Comparison of ENCODE assay signal across 40 cellular contexts in the genomic region with DNA sequence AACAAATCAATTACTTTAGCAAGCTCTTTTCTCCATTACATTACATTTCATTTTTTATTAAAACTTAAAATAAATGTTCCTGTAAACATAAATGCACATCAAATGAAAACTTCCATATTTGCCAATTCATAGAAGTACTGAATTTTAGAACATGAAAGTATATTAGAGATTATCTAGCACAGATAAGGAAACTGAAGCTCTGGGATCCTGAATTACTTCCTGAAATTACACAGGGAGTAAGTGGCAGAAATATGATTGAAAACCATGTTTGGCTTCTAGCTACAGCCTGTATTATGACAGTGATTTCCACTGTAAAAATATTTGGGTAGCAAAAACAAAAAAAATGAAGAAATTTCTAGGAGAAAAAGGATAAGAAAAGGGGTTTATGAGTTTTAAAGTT.
"Had no signal": no experiment of that assay in that cellular context is flagged by ENCODE, and none has a peak within 500 bp of the region (broad histone marks: within the 10 kb centered on the region; RNA-seq: fewer than 3 reads in every experiment).

No MANE protein-coding gene starts in this region.

- H3K4me1 Mint-ChIP-seq: activated naive CD4-positive, alpha-beta T cell treated with anti-CD3 and anti-CD28 coated beads, Interleukin-2, amount 10 ng/mL, durations not matched to agents 7 days and 5 days; activated naive CD4-positive, alpha-beta T cell treated with anti-CD3 and anti-CD28 coated beads, Interleukin-2, amount 50 U/mL, for 24 hours; activated naive CD8-positive, alpha-beta T cell treated with anti-CD3 and anti-CD28 coated beads for 36 hours; activated naive CD8-positive, alpha-beta T cell treated with anti-CD3 and anti-CD28 coated beads, Interleukin-2, amount 10 ng/mL, durations not matched to agents 7 days and 5 days; activated naive CD8-positive, alpha-beta T cell treated with anti-CD3 and anti-CD28 coated beads, Interleukin-2, amount 50 U/mL, for 24 hours; activated T-helper 17 cell treated with anti-CD3 and anti-CD28 coated beads, Interleukin-2, amount 50 U/mL, for 72 hours; brain; central memory CD8-positive, alpha-beta T cell had no signal

- FAIRE-seq: astrocyte, bronchial epithelial cell had no signal

- H3K4me3 ChIP-seq: adrenal gland, ascending aorta, body of pancreas, breast epithelium, cardiac muscle cell had no signal

- H3K4me3 Mint-ChIP-seq: activated naive CD4-positive, alpha-beta T cell treated with anti-CD3 and anti-CD28 coated beads for 36 hours; activated naive CD4-positive, alpha-beta T cell treated with anti-CD3 and anti-CD28 coated beads, Interleukin-2, amount 10 ng/mL, durations not matched to agents 7 days and 5 days; activated naive CD4-positive, alpha-beta T cell treated with anti-CD3 and anti-CD28 coated beads, Interleukin-2, amount 50 U/mL, for 24 hours; activated naive CD8-positive, alpha-beta T cell; activated naive CD8-positive, alpha-beta T cell treated with anti-CD3 and anti-CD28 coated beads for 36 hours; activated naive CD8-positive, alpha-beta T cell treated with anti-CD3 and anti-CD28 coated beads, Interleukin-2, amount 10 ng/mL, durations not matched to agents 7 days and 5 days; activated naive CD8-positive, alpha-beta T cell treated with anti-CD3 and anti-CD28 coated beads, Interleukin-2, amount 50 U/mL, for 24 hours; activated T-cell treated with anti-CD3 and anti-CD28 coated beads, Interleukin-2, amount 50 U/mL, for 24 hours; activated T-cell treated with anti-CD3 and anti-CD28 coated beads, Interleukin-2, amount 50 U/mL, for 4 hours; activated T-cell treated with anti-CD3 and anti-CD28 coated beads, Interleukin-2, amount 50 U/mL, for 72 hours; activated T-helper 1 cell treated with anti-CD3 and anti-CD28 coated beads, Interleukin-12 subunit alpha, Interleukin-12 subunit beta, Interleukin-2, Interleukin-4 antibody, amounts not matched to agents 30 ng/mL and 10 ng/mL and 1 ng/mL, durations not matched to agents 14 hours and 24 hours and 36 hours; activated T-helper 17 cell treated with anti-CD3 and anti-CD28 coated beads, Interleukin-2, amount 50 U/mL, for 72 hours; brain; central memory CD8-positive, alpha-beta T cell had no signal

- H3K36me3 ChIP-seq: adrenal gland, ascending aorta, brain microvascular endothelial cell, breast epithelium, cardiac muscle cell had no signal

- H3K27me3 Mint-ChIP-seq: activated naive CD4-positive, alpha-beta T cell treated with anti-CD3 and anti-CD28 coated beads, Interleukin-2, amount 10 ng/mL, durations not matched to agents 7 days and 5 days; activated naive CD4-positive, alpha-beta T cell treated with anti-CD3 and anti-CD28 coated beads, Interleukin-2, amount 50 U/mL, for 24 hours; activated naive CD8-positive, alpha-beta T cell; activated naive CD8-positive, alpha-beta T cell treated with anti-CD3 and anti-CD28 coated beads for 36 hours; activated naive CD8-positive, alpha-beta T cell treated with anti-CD3 and anti-CD28 coated beads, Interleukin-2, amount 10 ng/mL, durations not matched to agents 7 days and 5 days; activated naive CD8-positive, alpha-beta T cell treated with anti-CD3 and anti-CD28 coated beads, Interleukin-2, amount 50 U/mL, for 24 hours; activated T-cell treated with anti-CD3 and anti-CD28 coated beads, Interleukin-2, amount 50 U/mL, for 24 hours; activated T-helper 17 cell treated with anti-CD3 and anti-CD28 coated beads, Interleukin-2, amount 50 U/mL, for 72 hours; brain; central memory CD8-positive, alpha-beta T cell had no signal

- H3K36me3 Mint-ChIP-seq: activated naive CD4-positive, alpha-beta T cell treated with anti-CD3 and anti-CD28 coated beads, Interleukin-2, amount 10 ng/mL, durations not matched to agents 7 days and 5 days; activated naive CD4-positive, alpha-beta T cell treated with anti-CD3 and anti-CD28 coated beads, Interleukin-2, amount 50 U/mL, for 24 hours; activated naive CD4-positive, alpha-beta T cell treated with anti-CD3 and anti-CD28 coated beads, Interleukin-2, amount 50 U/mL, for 72 hours; activated naive CD8-positive, alpha-beta T cell; activated naive CD8-positive, alpha-beta T cell treated with anti-CD3 and anti-CD28 coated beads for 36 hours; activated naive CD8-positive, alpha-beta T cell treated with anti-CD3 and anti-CD28 coated beads, Interleukin-2, amount 10 ng/mL, durations not matched to agents 7 days and 5 days; brain had no signal

- H3K27me3 ChIP-seq: adrenal gland, ascending aorta, body of pancreas, brain microvascular endothelial cell, breast epithelium, cardiac muscle cell had no signal

- ATAC-seq: activated naive CD4-positive, alpha-beta T cell treated with anti-CD3 and anti-CD28 coated beads, Interleukin-2, amount 50 U/mL, for 72 hours; activated naive CD8-positive, alpha-beta T cell treated with anti-CD3 and anti-CD28 coated beads, Interleukin-2, amount 50 U/mL, for 24 hours; activated T-cell treated with anti-CD3 and anti-CD28 coated beads, Interleukin-2, amount 50 U/mL, for 4 hours; activated T-cell treated with anti-CD3 and anti-CD28 coated beads, Interleukin-2, amount 50 U/mL, for 72 hours; activated T-helper 17 cell treated with anti-CD3 and anti-CD28 coated beads, Interleukin-2, amount 50 U/mL, for 72 hours; body of pancreas had no signal

- H3K27ac Mint-ChIP-seq: activated naive CD4-positive, alpha-beta T cell treated with anti-CD3 and anti-CD28 coated beads for 36 hours; activated naive CD4-positive, alpha-beta T cell treated with anti-CD3 and anti-CD28 coated beads, Interleukin-2, amount 10 ng/mL, durations not matched to agents 7 days and 5 days; activated naive CD4-positive, alpha-beta T cell treated with anti-CD3 and anti-CD28 coated beads, Interleukin-2, amount 50 U/mL, for 24 hours; activated naive CD4-positive, alpha-beta T cell treated with anti-CD3 and anti-CD28 coated beads, Interleukin-2, amount 50 U/mL, for 72 hours; activated naive CD8-positive, alpha-beta T cell; activated naive CD8-positive, alpha-beta T cell treated with anti-CD3 and anti-CD28 coated beads for 36 hours; activated naive CD8-positive, alpha-beta T cell treated with anti-CD3 and anti-CD28 coated beads, Interleukin-2, amount 10 ng/mL, durations not matched to agents 7 days and 5 days; activated naive CD8-positive, alpha-beta T cell treated with anti-CD3 and anti-CD28 coated beads, Interleukin-2, amount 50 U/mL, for 24 hours; activated T-cell treated with anti-CD3 and anti-CD28 coated beads, Interleukin-2, amount 50 U/mL, for 24 hours; activated T-cell treated with anti-CD3 and anti-CD28 coated beads, Interleukin-2, amount 50 U/mL, for 72 hours; activated T-helper 1 cell treated with anti-CD3 and anti-CD28 coated beads, Interleukin-12 subunit alpha, Interleukin-12 subunit beta, Interleukin-2, Interleukin-4 antibody, amounts not matched to agents 30 ng/mL and 10 ng/mL and 1 ng/mL, durations not matched to agents 14 hours and 24 hours and 36 hours; activated T-helper 17 cell treated with anti-CD3 and anti-CD28 coated beads, Interleukin-2, amount 50 U/mL, for 72 hours; activated T-helper 2 cell treated with anti-CD3 and anti-CD28 coated beads, Interferon-gamma antibody, Interleukin-2, Interleukin-4, amounts not matched to agents 10 μg/mL and 5 μg/mL and 100 μg/mL, durations not matched to agents 14 hours and 24 hours and 36 hours; brain had no signal

- H3K9me3 Mint-ChIP-seq: activated naive CD4-positive, alpha-beta T cell treated with anti-CD3 and anti-CD28 coated beads, Interleukin-2, amount 50 U/mL, for 24 hours; brain had no signal

- H3K9me3 ChIP-seq: adrenal gland, ascending aorta, body of pancreas, breast epithelium had no signal

- H3K4me1 ChIP-seq: adrenal gland, ascending aorta, body of pancreas, breast epithelium had no signal

- H3K27ac ChIP-seq: adrenal gland, ascending aorta, body of pancreas, brain microvascular endothelial cell, breast epithelium, cardiac muscle cell had no signal

- DNase-seq: activated effector memory CD4-positive, alpha-beta T cell treated with anti-CD3 and anti-CD28 coated beads, Interleukin-2, amount 50 U/mL, for 16 hours; activated effector memory CD4-positive, alpha-beta T cell treated with Interleukin-2 at 50 U/mL for 16 hours; activated gamma-delta T cell; activated gamma-delta T cell treated with Interleukin-2 at 50 U/mL for 16 hours; activated naive CD4-positive, alpha-beta T cell; activated naive CD4-positive, alpha-beta T cell treated with anti-CD3 and anti-CD28 coated beads for 36 hours; activated naive CD4-positive, alpha-beta T cell treated with anti-CD3 and anti-CD28 coated beads, Interleukin-2, amount 10 ng/mL, durations not matched to agents 7 days and 5 days; activated naive CD4-positive, alpha-beta T cell treated with anti-CD3 and anti-CD28 coated beads, Interleukin-2, amount 50 U/mL, for 16 hours; activated naive CD4-positive, alpha-beta T cell treated with Interleukin-2 at 50 U/mL for 16 hours; activated naive CD8-positive, alpha-beta T cell treated with anti-CD3 and anti-CD28 coated beads for 36 hours; activated naive CD8-positive, alpha-beta T cell treated with anti-CD3 and anti-CD28 coated beads, Interleukin-2, amount 10 ng/mL, durations not matched to agents 7 days and 5 days; activated naive CD8-positive, alpha-beta T cell treated with anti-CD3 and anti-CD28 coated beads, Interleukin-2, amount 50 U/mL, for 24 hours; activated T-cell treated with anti-CD3 and anti-CD28 coated beads, Interleukin-2, amount 50 U/mL, for 1 hour; activated T-cell treated with anti-CD3 and anti-CD28 coated beads, Interleukin-2, amount 50 U/mL, for 24 hours; activated T-cell treated with anti-CD3 and anti-CD28 coated beads, Interleukin-2, amount 50 U/mL, for 4 hours; activated T-cell treated with anti-CD3 and anti-CD28 coated beads, Interleukin-2, amount 50 U/mL, for 48 hours; activated T-cell treated with anti-CD3 and anti-CD28 coated beads, Interleukin-2, amount 50 U/mL, for 72 hours; adrenal gland; amniotic stem cell; amygdala; anterior cingulate cortex; aorta; body of pancreas; brain microvascular endothelial cell; caudate nucleus; central memory CD4-positive, alpha-beta T cell; cerebellar nuclear complex had no signal
